In the genomic region with DNA sequence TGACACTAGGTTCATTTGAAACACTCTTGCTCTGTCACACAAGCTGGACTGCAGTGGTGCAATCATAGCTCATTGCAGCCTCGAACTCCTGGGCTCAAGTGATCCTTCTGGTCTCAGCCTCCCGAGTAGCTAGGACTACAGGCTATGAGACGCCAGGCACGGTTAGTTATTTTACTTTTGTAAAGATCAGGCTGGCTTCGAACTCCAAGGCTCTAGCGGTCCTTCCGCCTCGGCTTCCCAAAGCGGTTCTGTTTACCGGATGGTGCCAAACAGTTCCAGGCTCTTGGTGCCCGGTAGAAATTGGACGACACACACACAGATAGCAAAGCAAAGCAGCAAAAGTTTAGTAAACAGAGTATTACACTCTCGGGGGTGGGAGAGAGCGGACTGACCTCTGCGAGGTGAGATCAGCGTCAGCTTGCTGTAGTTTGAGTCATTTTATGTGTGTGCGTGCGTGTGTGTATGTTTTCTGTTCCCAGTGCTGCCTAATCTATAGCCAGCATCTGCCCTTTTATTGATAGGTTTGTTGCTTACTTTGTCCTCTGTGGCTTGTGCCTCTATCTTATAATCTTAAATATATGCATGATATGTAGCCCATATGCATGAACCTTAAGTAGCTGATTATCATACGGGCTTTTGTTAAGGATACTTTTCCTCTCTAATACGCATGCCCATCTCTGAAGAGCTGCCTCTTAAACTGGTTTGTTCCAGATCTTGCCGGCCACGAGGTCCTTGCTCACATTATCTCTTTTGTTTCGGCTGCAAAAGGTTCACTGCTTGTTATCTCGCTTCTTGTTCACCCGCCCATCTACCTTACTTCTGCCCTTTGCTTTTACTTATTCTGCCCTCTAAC, we compare ENCODE assay signal across 8 cellular contexts.
DNase-seq lines count a peak whose midpoint lies in the region; TF ChIP-seq lines count a peak whose summit lies in the region.

No MANE protein-coding gene starts in this region.

- no peak for TF ChIP-seq CTCF in C4-2B (conservative IDR thresholded peaks at IDR 0.05)
- TF ChIP-seq CTCF in esophagus squamous epithelium (IDR thresholded peaks at IDR 0.05): no peak
- no peak for TF ChIP-seq CTCF in tibial artery (IDR thresholded peaks at IDR 0.05)

- H3K4me3 ChIP-seq in esophagus squamous epithelium (peak overlapping the region; percentile 56 to 83 (median 68)), muscle layer of colon (ENCODE audit: low read depth in 1 of 2, low read length in 2 of 2) (peak overlapping the region; percentile 67 to 70), tibial artery (peak overlapping the region; percentile 67 to 78)

- H3K4me1 ChIP-seq in esophagus squamous epithelium (peaks cover 8 to 42% (median 12%) of the 10 kb centered on the region in 3 donors), muscle layer of colon (ENCODE audit: insufficient read depth, low read length) (peaks cover 9% of the 10 kb centered on the region), tibial artery (peaks cover 0 to 18% (median 8%) of the 10 kb centered on the region in 4 donors)

- intact Hi-C loops in esophagus squamous epithelium (cut with DNase I) (no loop called here), tibial artery (cut with DNase I; ENCODE audit: low total_unique reads) (loop anchor here (10.0 kb wide), 1 partner anchor 1812 kb away; a partner anchor contains a TSS)

- H3K36me3 ChIP-seq in esophagus squamous epithelium: peaks cover 0 to 11% (median 0%) of the 10 kb centered on the region in 3 donors
- H3K36me3 ChIP-seq in muscle layer of colon (ENCODE audit: insufficient read depth, low read length): no peaks in the 10 kb centered on the region
- H3K36me3 ChIP-seq in tibial artery: no peaks in the 10 kb centered on the region

- H3K27ac ChIP-seq in C4-2B (peak overlapping the region; percentile 92), esophagus squamous epithelium (peak overlapping the region; percentile 95 to 97 (median 96)), muscle layer of colon (ENCODE audit: low read depth, low read length) (peak overlapping the region; percentile 92), tibial artery (peak overlapping the region; percentile 93 to 97)

- H3K9ac ChIP-seq in muscle layer of colon (ENCODE audit: low read length): peak overlapping the region; percentile 65

- peak in 66 of 76 experiments; percentile 65 to 99 (median 85) for DNase-seq in HUDEP-2 (lab: John Stamatoyannopoulos, UW; ENCODE audit: unreplicated experiment in 76 of 76)
- DNase-seq in NOMO-1 (lab: John Stamatoyannopoulos, UW; ENCODE audit: unreplicated experiment in 2 of 2): peak; percentile 58 to 87
- peak; percentile 45 for DNase-seq in activated CD8-positive, alpha-beta memory T cell treated with anti-CD3 and anti-CD28 coated beads, Interleukin-2, amount 50 U/mL, for 4 hours
- DNase-seq in esophagus squamous epithelium (lab: John Stamatoyannopoulos, UW): no peak
- DNase-seq in tibial artery: peak; percentile 52 to 75

- WGBS in esophagus squamous epithelium, 2 donors: 0 to 1% methylated on average over 15 to 19 of the region's 25 CpGs

- H3K9me3 ChIP-seq in esophagus squamous epithelium (no peaks in the 10 kb centered on the region), muscle layer of colon (ENCODE audit: low read length) (no peaks in the 10 kb centered on the region), tibial artery (no peaks in the 10 kb centered on the region)

- peak; percentile 77 for TF ChIP-seq POLR2A in GM19193 (IDR thresholded peaks at IDR 0.05; ENCODE audit: extremely low read depth, insufficient read depth, insufficient read length)
- TF ChIP-seq POLR2A in esophagus squamous epithelium (IDR thresholded peaks at IDR 0.05): peak in 2 of 4 donors; percentile 9 to 71

- no peaks in the 10 kb centered on the region for H3K27me3 ChIP-seq in esophagus squamous epithelium
- H3K27me3 ChIP-seq in muscle layer of colon (ENCODE audit: control insufficient read depth in 1 of 2, insufficient read depth in 2 of 2, low read length in 2 of 2): peaks cover 5 to 11% of the 10 kb centered on the region in 2 donors
- no peaks in the 10 kb centered on the region for H3K27me3 ChIP-seq in tibial artery
